ENCODE assay signal across 15 cellular contexts in genomic region chr7:30751257-30751650, GRCh38. TPM values are rescaled to one million over a fixed set of nuclear protein-coding genes. Genes with fewer than 3 reads are reported as not detected.
DNase-seq lines count a peak whose midpoint lies in the region; ATAC-seq and TF ChIP-seq lines count a peak whose summit lies in the region.
"Had no signal": no experiment of that assay in that cellular context is flagged by ENCODE, and none has a peak within 500 bp of the region (broad histone marks: within the 10 kb centered on the region; RNA-seq: fewer than 3 reads in every experiment).

No MANE protein-coding gene starts in this region.

- no peak for TF ChIP-seq POLR2A in spleen (IDR thresholded peaks at IDR 0.05)

- H3K36me3 Mint-ChIP-seq in chondrocyte (ENCODE audit: low read depth): peaks cover 7% of the 10 kb centered on the region
- H3K36me3 Mint-ChIP-seq: activated naive CD4-positive, alpha-beta T cell treated with anti-CD3 and anti-CD28 coated beads, Interleukin-2, amount 10 ng/mL, durations not matched to agents 7 days and 5 days had no signal

- peak overlapping the region; percentile 89 for H4K91ac ChIP-seq in mesenchymal stem cell (ENCODE audit: low read length)

- H3K4me2 ChIP-seq in mesenchymal stem cell (ENCODE audit: low read length, poor library complexity, severe bottlenecking): no peak overlapping the region

- H2BK5ac ChIP-seq in mesenchymal stem cell (ENCODE audit: low read depth, low read length, poor library complexity, severe bottlenecking): no peak overlapping the region

- WGBS in mesenchymal stem cell: 4% methylated on average over 6 of the region's 6 CpGs
- WGBS in spleen, 5 donors: 77 to 92% (median 82%) methylated on average over 5 to 6 of the region's 6 CpGs

- H3K14ac ChIP-seq in mesenchymal stem cell (ENCODE audit: low read length in 2 of 2): peak overlapping the region in 1 of 2 experiments; percentile 50

- peak overlapping the region; percentile 83 for H4K8ac ChIP-seq in mesenchymal stem cell (ENCODE audit: low read length)

- H3K79me1 ChIP-seq in mesenchymal stem cell (replicated peaks; ENCODE audit: low read length, poor library complexity, severe bottlenecking): no peaks in the 10 kb centered on the region

- H3K4me3 Mint-ChIP-seq in chondrocyte (ENCODE audit: unreplicated experiment): peak overlapping the region; percentile 80
- H3K4me3 Mint-ChIP-seq: activated naive CD4-positive, alpha-beta T cell treated with anti-CD3 and anti-CD28 coated beads, Interleukin-2, amount 10 ng/mL, durations not matched to agents 7 days and 5 days had no signal

- H2BK120ac ChIP-seq in mesenchymal stem cell (ENCODE audit: low read depth, low read length): peak overlapping the region; percentile 29

- no peak for TF ChIP-seq CTCF in C4-2B (conservative IDR thresholded peaks at IDR 0.05)
- no peak for TF ChIP-seq CTCF in chondrocyte (IDR thresholded peaks at IDR 0.05)
- TF ChIP-seq CTCF in spleen (IDR thresholded peaks at IDR 0.05 in 8 of 11, conservative IDR thresholded peaks at IDR 0.05 in 3 of 11): no peak

- peaks cover 20% of the 10 kb centered on the region for H3K4me1 ChIP-seq in mesenchymal stem cell (ENCODE audit: control insufficient read depth, insufficient read depth, low read depth, low read length)
- H3K4me1 ChIP-seq in spleen: peaks cover 0 to 11% (median 0%) of the 10 kb centered on the region in 6 donors

- DNase-seq in chondrocyte (ENCODE audit: low spot score): no peak
- no peak for DNase-seq in mesenchymal stem cell
- DNase-seq in spleen: no peak
- DNase-seq in SHP77 (lab: John Stamatoyannopoulos, UW): no peak
- no peak for DNase-seq in NCI-H146 (lab: John Stamatoyannopoulos, UW)
- no peak for DNase-seq in NCI-H510A treated with DMSO at 0.1 percent for 48 hours (lab: John Stamatoyannopoulos, UW)
- DNase-seq: activated naive CD4-positive, alpha-beta T cell treated with anti-CD3 and anti-CD28 coated beads, Interleukin-2, amount 10 ng/mL, durations not matched to agents 7 days and 5 days; AML-193; DMS79; MM.1S had no signal

- H3K9ac ChIP-seq in mesenchymal stem cell (ENCODE audit: low read length): peak overlapping the region; percentile 68

- H3K27me3 ChIP-seq in mesenchymal stem cell (ENCODE audit: control insufficient read depth in 1 of 2, insufficient read depth in 1 of 2, low read length in 2 of 2) (no peaks in the 10 kb centered on the region), spleen (replicated peaks in 1 of 7) (no peaks in the 10 kb centered on the region)

- H3K4me1 Mint-ChIP-seq in chondrocyte (ENCODE audit: low read depth): peaks cover 63% of the 10 kb centered on the region
- H3K4me1 Mint-ChIP-seq: activated naive CD4-positive, alpha-beta T cell treated with anti-CD3 and anti-CD28 coated beads, Interleukin-2, amount 10 ng/mL, durations not matched to agents 7 days and 5 days had no signal

- H3K9me3 ChIP-seq in mesenchymal stem cell (ENCODE audit: control insufficient read depth, low read length) (no peaks in the 10 kb centered on the region), spleen (no peaks in the 10 kb centered on the region)
- H3K9me3 ChIP-seq: mucosa of descending colon had no signal

- ATAC-seq in GM21526 (IDR thresholded peaks at IDR 0.05; ENCODE audit: low FRiP score, unreplicated experiment): no peak

- peak overlapping the region in 1 of 2 experiments; percentile 75 for H3K4me3 ChIP-seq in mesenchymal stem cell (ENCODE audit: insufficient read depth in 1 of 2, low read depth in 1 of 2, low read length in 2 of 2)
- H3K4me3 ChIP-seq in spleen: no peak overlapping the region
- H3K4me3 ChIP-seq: mucosa of descending colon, SK-N-MC had no signal

- no peak overlapping the region for H2AK5ac ChIP-seq in mesenchymal stem cell (ENCODE audit: low read length, severe bottlenecking)

- H2BK12ac ChIP-seq in mesenchymal stem cell (ENCODE audit: low read length in 2 of 2): peak overlapping the region; percentile 22 to 99

- no peaks in the 10 kb centered on the region for H3K36me3 ChIP-seq in mesenchymal stem cell (ENCODE audit: control insufficient read depth in 1 of 2, insufficient read depth in 2 of 2, low read depth in 1 of 2, low read length in 2 of 2)
- no peaks in the 10 kb centered on the region for H3K36me3 ChIP-seq in spleen

- peak overlapping the region; percentile 83 for H2BK15ac ChIP-seq in mesenchymal stem cell (ENCODE audit: low read depth, poor library complexity, severe bottlenecking)

- H3K4ac ChIP-seq in mesenchymal stem cell (ENCODE audit: low read depth in 1 of 2, low read length in 2 of 2): peak overlapping the region; percentile 56 to 71

- H3K27me3 Mint-ChIP-seq in chondrocyte (ENCODE audit: low read depth): no peaks in the 10 kb centered on the region

- H2AFZ ChIP-seq in mesenchymal stem cell (ENCODE audit: low read depth, low read length): no peak overlapping the region

- H3K27ac Mint-ChIP-seq in chondrocyte (ENCODE audit: unreplicated experiment): peak overlapping the region; percentile 78
- H3K27ac Mint-ChIP-seq: activated naive CD4-positive, alpha-beta T cell treated with anti-CD3 and anti-CD28 coated beads, Interleukin-2, amount 10 ng/mL, durations not matched to agents 7 days and 5 days had no signal

- no peaks in the 10 kb centered on the region for H3K9me3 Mint-ChIP-seq in chondrocyte (ENCODE audit: low read depth)
- H3K9me3 Mint-ChIP-seq: activated naive CD4-positive, alpha-beta T cell treated with anti-CD3 and anti-CD28 coated beads, Interleukin-2, amount 10 ng/mL, durations not matched to agents 7 days and 5 days had no signal

- intact Hi-C loops in spleen (cut with DNase I; ENCODE audit: low total_unique reads): no loop called here

- H3K27ac ChIP-seq in C4-2B (peak overlapping the region; percentile 50), mesenchymal stem cell (ENCODE audit: low read length, poor library complexity, severe bottlenecking) (peak overlapping the region; percentile 50), spleen (peak overlapping the region in 5 of 8 donors; percentile 3 to 61 (median 56))
- H3K27ac ChIP-seq: SK-N-MC had no signal

- peak overlapping the region in 1 of 2 experiments; percentile 81 for H3K23ac ChIP-seq in mesenchymal stem cell (ENCODE audit: low read length in 2 of 2)

- peak overlapping the region; percentile 70 to 88 for H3K18ac ChIP-seq in mesenchymal stem cell (ENCODE audit: low read depth in 1 of 2, low read length in 2 of 2)

RNA-seq across cellular contexts. Expression of gene INMT, which starts 0.7 kb away (rescaled TPM):
- total RNA-seq in chondrocyte (5.6 to 73.2 TPM (median 70.1 TPM) in 3 replicates), spleen (10 to 100 TPM in 6 of 7 donors, 1 to 10 TPM in 1; 8.8 to 40.3 (median 20.0) TPM)
- 7.5 TPM for polyA plus RNA-seq in mesenchymal stem cell (2013, experiment 1 of 2)
- polyA plus RNA-seq in mesenchymal stem cell (2013, experiment 2 of 2): 7.5 TPM
- 10 to 100 TPM in 1 of 3 donors, 1 to 10 TPM in 2; 3.2 to 15.6 (median 7.8) TPM for polyA plus RNA-seq in spleen
- total RNA-seq: HT-29 had no signal

RNA-seq across cellular contexts. Expression of gene MINDY4, which starts 20.0 kb away (rescaled TPM):
- total RNA-seq in chondrocyte (5.3 to 6.3 TPM (median 5.8 TPM) in 3 replicates), spleen (1 to 10 TPM; 1.8 to 7.0 (median 3.7) TPM)
- polyA plus RNA-seq in mesenchymal stem cell (2013, experiment 1 of 2): 2.6 TPM
- 2.8 TPM for polyA plus RNA-seq in mesenchymal stem cell (2013, experiment 2 of 2)
- polyA plus RNA-seq in spleen: 1 to 10 TPM in 1 of 3 donors, under 1 TPM in 2; 0.63 to 1.2 (median 0.83) TPM
